Comparison of ENCODE assay signal across 1 cellular context in genomic region chr9:126534431-126535186, GRCh38.
TF ChIP-seq lines count a peak whose summit lies in the region.

No MANE protein-coding gene starts in this region.

TF ChIP-seq in SK-N-SH, 30 proteins besides CTCF, POLR2A, EP300 and RAD21 (continued from another document):
- TF ChIP-seq REST (IDR thresholded peaks at IDR 0.05; ENCODE audit: low read depth, low read length) (no peak), SMC3 (IDR thresholded peaks at IDR 0.05; ENCODE audit: low read depth, low read length) (peak; percentile 13; the same call in 1 of the 2 replicates), SIN3A (IDR thresholded peaks at IDR 0.05; ENCODE audit: borderline replicate concordance, low read depth, low read length) (no peak), MAX (IDR thresholded peaks at IDR 0.05; ENCODE audit: low read depth) (no peak), FOXM1 (IDR thresholded peaks at IDR 0.05; ENCODE audit: low read depth) (no peak), MEF2A (IDR thresholded peaks at IDR 0.05; ENCODE audit: borderline replicate concordance, low read depth) (no peak), RXRA (IDR thresholded peaks at IDR 0.05; ENCODE audit: borderline replicate concordance, low read depth) (no peak), EZH2phosphoT487 (IDR thresholded peaks at IDR 0.05; ENCODE audit: borderline replicate concordance, low read depth) (no peak), YY1 (IDR thresholded peaks at IDR 0.05; ENCODE audit: low read depth) (no peak), ELF1 (IDR thresholded peaks at IDR 0.05) (no peak), IRF3 (IDR thresholded peaks at IDR 0.05; ENCODE audit: low read depth, low read length) (0 out of 2 replicates have a peak, but pooled peaks have one; percentile 5), PBX3 (IDR thresholded peaks at IDR 0.05) (peak; percentile 63), NRF1 (IDR thresholded peaks at IDR 0.05; ENCODE audit: low read depth, low read length) (no peak)
- TF ChIP-seq, protein P1, sequence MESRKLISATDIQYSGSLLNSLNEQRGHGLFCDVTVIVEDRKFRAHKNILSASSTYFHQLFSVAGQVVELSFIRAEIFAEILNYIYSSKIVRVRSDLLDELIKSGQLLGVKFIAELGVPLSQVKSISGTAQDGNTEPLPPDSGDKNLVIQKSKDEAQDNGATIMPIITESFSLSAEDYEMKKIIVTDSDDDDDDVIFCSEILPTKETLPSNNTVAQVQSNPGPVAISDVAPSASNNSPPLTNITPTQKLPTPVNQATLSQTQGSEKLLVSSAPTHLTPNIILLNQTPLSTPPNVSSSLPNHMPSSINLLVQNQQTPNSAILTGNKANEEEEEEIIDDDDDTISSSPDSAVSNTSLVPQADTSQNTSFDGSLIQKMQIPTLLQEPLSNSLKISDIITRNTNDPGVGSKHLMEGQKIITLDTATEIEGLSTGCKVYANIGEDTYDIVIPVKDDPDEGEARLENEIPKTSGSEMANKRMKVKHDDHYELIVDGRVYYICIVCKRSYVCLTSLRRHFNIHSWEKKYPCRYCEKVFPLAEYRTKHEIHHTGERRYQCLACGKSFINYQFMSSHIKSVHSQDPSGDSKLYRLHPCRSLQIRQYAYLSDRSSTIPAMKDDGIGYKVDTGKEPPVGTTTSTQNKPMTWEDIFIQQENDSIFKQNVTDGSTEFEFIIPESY (IDR thresholded peaks at IDR 0.05; ENCODE audit: borderline replicate concordance, low read depth): no peak
TF ChIP-seq in SK-N-SH: peak in this region for 11.
